Comparison of ENCODE assay signal across 2 cellular contexts in genomic region chr18:58613201-58613600, GRCh38. TPM values are rescaled to one million over a fixed set of nuclear protein-coding genes. Genes with fewer than 3 reads are reported as not detected.
"Had no signal": no experiment of that assay in that cellular context is flagged by ENCODE, and none has a peak within 500 bp of the region (broad histone marks: within the 10 kb centered on the region; RNA-seq: fewer than 3 reads in every experiment).

No MANE protein-coding gene starts in this region.

RNA-seq across cellular contexts. Expression of gene ALPK2, which starts 15.7 kb away (rescaled TPM):
- total RNA-seq: thoracic aorta had no signal
- polyA plus RNA-seq: naive thymus-derived CD8-positive, alpha-beta T cell had no signal
